Comparison of ENCODE assay signal across 27 cellular contexts in the genomic region with DNA sequence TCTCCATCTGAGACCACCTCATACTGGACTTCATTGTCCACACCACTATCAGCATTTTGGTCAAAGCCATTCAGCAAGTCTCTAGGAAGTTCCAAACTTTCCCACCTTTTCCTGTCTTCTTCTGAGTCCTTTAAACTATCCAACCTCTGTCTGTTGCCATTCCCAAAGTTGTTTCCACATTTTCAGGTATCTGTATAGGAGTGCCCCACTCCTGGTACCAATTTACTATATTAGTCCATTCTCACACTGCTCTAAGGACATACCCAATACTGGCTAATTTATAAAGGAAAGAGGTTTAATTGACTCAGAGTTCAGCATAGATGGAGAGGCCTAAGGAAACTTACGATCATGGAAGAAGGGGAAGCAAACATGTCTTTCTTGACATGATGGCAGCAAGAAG.
"Had no signal": no experiment of that assay in that cellular context is flagged by ENCODE, and none has a peak within 500 bp of the region (broad histone marks: within the 10 kb centered on the region; RNA-seq: fewer than 3 reads in every experiment).

No MANE protein-coding gene starts in this region.

- ATAC-seq: stimulated activated effector memory CD8-positive, alpha-beta T cell treated with anti-CD3 and anti-CD28 coated beads, Interleukin-12 subunit alpha, Interleukin-12 subunit beta, amount 100 ng/mL, for 72 hours; stimulated activated memory B cell treated with anti-CD40 and anti-IgM and Interleukin-4, amounts not matched to agents 10 μg/mL and 1 μg/mL and 100 μg/mL, for 72 hours; stimulated activated naive B cell treated with anti-CD40 and anti-IgM and Interleukin-4, amounts not matched to agents 10 μg/mL and 1 μg/mL and 100 μg/mL, for 72 hours; stimulated activated naive CD8-positive, alpha-beta T cell treated with anti-CD3 and anti-CD28 coated beads, Interleukin-15, amount 100 ng/mL, for 72 hours; stimulated activated naive CD8-positive, alpha-beta T cell treated with anti-CD3 and anti-CD28 coated beads, Interleukin-15, Interleukin-2, amounts not matched to agents 100 U/mL and 50 U/mL, for 24 hours; upper lobe of right lung had no signal

- FAIRE-seq: urothelium cell line had no signal

- H3K27me3 ChIP-seq: stomach, suprapubic skin, testis, thyroid gland, tibial artery, tibial nerve, transverse colon, upper lobe of left lung, upper lobe of right lung, uterus, vagina had no signal

- H3K27ac ChIP-seq: stomach, suprapubic skin, testis, thoracic aorta, thyroid gland, tibial artery, tibial nerve, transverse colon, upper lobe of left lung, upper lobe of right lung, uterus, vagina had no signal

- H3K4me3 ChIP-seq: stomach, suprapubic skin, testis, thoracic aorta, thyroid gland, tibial artery, tibial nerve, transverse colon, upper lobe of left lung, upper lobe of right lung, uterus, vagina had no signal

- H3K9me3 ChIP-seq: stomach, suprapubic skin, testis, thoracic aorta, thyroid gland, tibial artery, tibial nerve, upper lobe of right lung, uterus, vagina had no signal

- DNase-seq: stimulated activated CD4-positive, alpha-beta T cell treated with anti-CD3 and anti-CD28 coated beads, Interleukin-2, amount 100 ng/mL, for 48 hours; stimulated activated CD4-positive, alpha-beta T cell treated with anti-CD3 and anti-CD28 coated beads, Interleukin-4, amount 100 ng/mL, for 1 hour; stimulated activated CD4-positive, alpha-beta T cell treated with anti-CD3 and anti-CD28 coated beads, Interleukin-4, amount 100 ng/mL, for 24 hours; stimulated activated CD4-positive, alpha-beta T cell treated with anti-CD3 and anti-CD28 coated beads, Interleukin-4, amount 100 ng/mL, for 4 hours; stimulated activated CD8-positive, alpha-beta memory T cell treated with anti-CD3 and anti-CD28 coated beads, Interleukin-4, amount 100 ng/mL, for 48 hours; stimulated activated naive B cell treated with anti-CD40 and anti-IgM and Interleukin-4, amounts not matched to agents 10 μg/mL and 1 μg/mL and 100 μg/mL, for 72 hours; stimulated activated naive CD4-positive, alpha-beta T cell; stimulated activated naive CD4-positive, alpha-beta T cell treated with Interleukin-2 at 50 U/mL for 16 hours; stimulated activated naive CD8-positive, alpha-beta T cell treated with anti-CD3 and anti-CD28 coated beads, Interleukin-15, amount 100 ng/mL, for 72 hours; stimulated activated naive CD8-positive, alpha-beta T cell treated with anti-CD3 and anti-CD28 coated beads, Interleukin-15, Interleukin-2, amounts not matched to agents 100 U/mL and 50 U/mL, for 24 hours; stomach; substantia nigra; testis; thyroid gland; tibial artery; transverse colon; trophoblast cell; upper lobe of left lung; upper lobe of right lung; uterus had no signal

- H3K4me1 ChIP-seq: stomach, suprapubic skin, testis, thyroid gland, tibial artery, tibial nerve, transverse colon, upper lobe of left lung, upper lobe of right lung, uterus, vagina had no signal

- H3K36me3 ChIP-seq: stomach, suprapubic skin, thoracic aorta, thyroid gland, tibial artery, tibial nerve, transverse colon, upper lobe of left lung, upper lobe of right lung, uterus, vagina had no signal
